In genomic region chr2:136255648-136256461, GRCh38 we compare ENCODE assay signal across 1 cellular context.
TF ChIP-seq lines count a peak whose summit lies in the region.

No MANE protein-coding gene starts in this region.

TF ChIP-seq in HCT116, 20 proteins besides CTCF, POLR2A, EP300 and RAD21 (continued from another document):
- TF ChIP-seq ZBTB33 (IDR thresholded peaks at IDR 0.05; ENCODE audit: extremely low read depth, insufficient replicate concordance, low read length) (no peak), ZNF274 (IDR thresholded peaks at IDR 0.05; ENCODE audit: low read depth, low read length) (no peak), EGR1 (IDR thresholded peaks at IDR 0.05; ENCODE audit: low read depth) (no peak), CEBPB (IDR thresholded peaks at IDR 0.05; ENCODE audit: low read depth) (no peak), JUND (IDR thresholded peaks at IDR 0.05) (no peak), ATF3 (IDR thresholded peaks at IDR 0.05) (no peak), YY1 (IDR thresholded peaks at IDR 0.05; ENCODE audit: extremely low read depth, insufficient replicate concordance, low read depth, low read length) (no peak), FOSL1 (IDR thresholded peaks at IDR 0.05; ENCODE audit: low read depth) (no peak), SP1 (IDR thresholded peaks at IDR 0.05; ENCODE audit: low read depth) (no peak), REST (IDR thresholded peaks at IDR 0.05; ENCODE audit: low read depth) (no peak), CBX3 (IDR thresholded peaks at IDR 0.05; ENCODE audit: low read depth) (no peak), MAX (IDR thresholded peaks at IDR 0.05) (no peak; the same call in 1 of the 2 replicates), SRF (IDR thresholded peaks at IDR 0.05; ENCODE audit: low read depth) (no peak), POLR2AphosphoS5 (IDR thresholded peaks at IDR 0.05; ENCODE audit: low read depth, low read length) (no peak), SIN3A (IDR thresholded peaks at IDR 0.05; ENCODE audit: low read depth) (no peak)
